ENCODE assay signal across 1 cellular context in the genomic region with DNA sequence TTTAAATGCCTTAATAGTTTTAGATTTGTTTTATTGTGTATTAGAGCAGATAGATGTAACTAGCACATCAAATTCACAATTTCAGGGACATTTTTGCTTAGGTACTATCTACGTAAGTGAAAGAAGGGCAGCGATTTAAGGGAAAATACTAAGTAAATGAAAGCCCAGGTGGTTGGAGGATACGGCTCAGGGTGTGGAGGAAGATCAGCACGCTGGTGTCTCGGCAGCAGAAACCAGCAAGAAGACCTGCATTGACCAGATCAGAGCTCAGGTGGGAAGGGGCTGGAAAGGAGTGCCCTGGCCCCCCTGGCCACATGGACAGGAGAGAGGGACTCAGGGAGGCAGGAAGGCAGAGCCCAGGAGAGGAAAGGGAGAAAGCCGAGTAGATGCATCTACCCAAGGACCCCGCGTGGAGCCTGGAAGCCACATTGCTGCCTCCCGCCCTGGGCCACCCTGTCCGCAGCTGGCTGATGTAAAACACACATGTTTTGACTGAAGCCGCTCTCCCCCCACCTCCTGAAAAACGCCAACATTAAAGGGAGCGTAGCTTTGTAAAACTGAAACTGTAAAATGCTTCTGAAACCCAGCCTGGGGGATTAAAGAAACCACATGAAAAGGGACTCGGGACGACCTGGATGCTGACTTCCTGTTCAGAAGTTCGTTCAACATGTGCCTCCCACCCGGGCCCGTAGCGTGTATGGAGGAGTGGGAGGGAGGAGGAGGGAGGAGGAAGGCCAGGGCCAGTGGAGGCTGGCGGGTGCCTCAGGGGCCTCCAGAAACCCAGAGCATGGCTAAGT.
TF ChIP-seq lines count a peak whose summit lies in the region.

No MANE protein-coding gene starts in this region.

TF ChIP-seq in K562, 482 proteins besides CTCF, POLR2A, EP300 and RAD21 (continued from another document):
- TF ChIP-seq, protein P1, sequence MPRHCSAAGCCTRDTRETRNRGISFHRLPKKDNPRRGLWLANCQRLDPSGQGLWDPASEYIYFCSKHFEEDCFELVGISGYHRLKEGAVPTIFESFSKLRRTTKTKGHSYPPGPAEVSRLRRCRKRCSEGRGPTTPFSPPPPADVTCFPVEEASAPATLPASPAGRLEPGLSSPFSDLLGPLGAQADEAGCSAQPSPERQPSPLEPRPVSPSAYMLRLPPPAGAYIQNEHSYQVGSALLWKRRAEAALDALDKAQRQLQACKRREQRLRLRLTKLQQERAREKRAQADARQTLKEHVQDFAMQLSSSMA (CRISPR knock-in tag; IDR thresholded peaks at IDR 0.05), result no peak
- no peak for TF ChIP-seq SMARCA4 (IDR thresholded peaks at IDR 0.05)
- TF ChIP-seq, protein P2, sequence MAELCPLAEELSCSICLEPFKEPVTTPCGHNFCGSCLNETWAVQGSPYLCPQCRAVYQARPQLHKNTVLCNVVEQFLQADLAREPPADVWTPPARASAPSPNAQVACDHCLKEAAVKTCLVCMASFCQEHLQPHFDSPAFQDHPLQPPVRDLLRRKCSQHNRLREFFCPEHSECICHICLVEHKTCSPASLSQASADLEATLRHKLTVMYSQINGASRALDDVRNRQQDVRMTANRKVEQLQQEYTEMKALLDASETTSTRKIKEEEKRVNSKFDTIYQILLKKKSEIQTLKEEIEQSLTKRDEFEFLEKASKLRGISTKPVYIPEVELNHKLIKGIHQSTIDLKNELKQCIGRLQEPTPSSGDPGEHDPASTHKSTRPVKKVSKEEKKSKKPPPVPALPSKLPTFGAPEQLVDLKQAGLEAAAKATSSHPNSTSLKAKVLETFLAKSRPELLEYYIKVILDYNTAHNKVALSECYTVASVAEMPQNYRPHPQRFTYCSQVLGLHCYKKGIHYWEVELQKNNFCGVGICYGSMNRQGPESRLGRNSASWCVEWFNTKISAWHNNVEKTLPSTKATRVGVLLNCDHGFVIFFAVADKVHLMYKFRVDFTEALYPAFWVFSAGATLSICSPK (IDR thresholded peaks at IDR 0.05; ENCODE audit: borderline replicate concordance), result no peak
- TF ChIP-seq, protein P3, sequence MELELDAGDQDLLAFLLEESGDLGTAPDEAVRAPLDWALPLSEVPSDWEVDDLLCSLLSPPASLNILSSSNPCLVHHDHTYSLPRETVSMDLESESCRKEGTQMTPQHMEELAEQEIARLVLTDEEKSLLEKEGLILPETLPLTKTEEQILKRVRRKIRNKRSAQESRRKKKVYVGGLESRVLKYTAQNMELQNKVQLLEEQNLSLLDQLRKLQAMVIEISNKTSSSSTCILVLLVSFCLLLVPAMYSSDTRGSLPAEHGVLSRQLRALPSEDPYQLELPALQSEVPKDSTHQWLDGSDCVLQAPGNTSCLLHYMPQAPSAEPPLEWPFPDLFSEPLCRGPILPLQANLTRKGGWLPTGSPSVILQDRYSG (tag; conservative IDR thresholded peaks at IDR 0.05; ENCODE audit: low read depth), result no peak
- 0 out of 2 replicates have a peak, but pooled peaks have one; percentile 9 for TF ChIP-seq L3MBTL2 (IDR thresholded peaks at IDR 0.05)
- no peak for TF ChIP-seq TCFL5 (CRISPR knock-in tag; conservative IDR thresholded peaks at IDR 0.05)
- peak; percentile 26; the same call in 1 of the 2 replicates for TF ChIP-seq SPI1 (IDR thresholded peaks at IDR 0.05; ENCODE audit: borderline replicate concordance, low read depth, low read length)
- TF ChIP-seq ZNF184 (CRISPR knock-in tag; IDR thresholded peaks at IDR 0.05), result no peak
- no peak for TF ChIP-seq ZNF77 (CRISPR knock-in tag; IDR thresholded peaks at IDR 0.05)
- TF ChIP-seq KDM4B (IDR thresholded peaks at IDR 0.05; ENCODE audit: borderline replicate concordance in 2 of 2, low read depth in 1 of 2), result no peak
- TF ChIP-seq BACH1 (tag; IDR thresholded peaks at IDR 0.05), result no peak
- TF ChIP-seq, protein P4, sequence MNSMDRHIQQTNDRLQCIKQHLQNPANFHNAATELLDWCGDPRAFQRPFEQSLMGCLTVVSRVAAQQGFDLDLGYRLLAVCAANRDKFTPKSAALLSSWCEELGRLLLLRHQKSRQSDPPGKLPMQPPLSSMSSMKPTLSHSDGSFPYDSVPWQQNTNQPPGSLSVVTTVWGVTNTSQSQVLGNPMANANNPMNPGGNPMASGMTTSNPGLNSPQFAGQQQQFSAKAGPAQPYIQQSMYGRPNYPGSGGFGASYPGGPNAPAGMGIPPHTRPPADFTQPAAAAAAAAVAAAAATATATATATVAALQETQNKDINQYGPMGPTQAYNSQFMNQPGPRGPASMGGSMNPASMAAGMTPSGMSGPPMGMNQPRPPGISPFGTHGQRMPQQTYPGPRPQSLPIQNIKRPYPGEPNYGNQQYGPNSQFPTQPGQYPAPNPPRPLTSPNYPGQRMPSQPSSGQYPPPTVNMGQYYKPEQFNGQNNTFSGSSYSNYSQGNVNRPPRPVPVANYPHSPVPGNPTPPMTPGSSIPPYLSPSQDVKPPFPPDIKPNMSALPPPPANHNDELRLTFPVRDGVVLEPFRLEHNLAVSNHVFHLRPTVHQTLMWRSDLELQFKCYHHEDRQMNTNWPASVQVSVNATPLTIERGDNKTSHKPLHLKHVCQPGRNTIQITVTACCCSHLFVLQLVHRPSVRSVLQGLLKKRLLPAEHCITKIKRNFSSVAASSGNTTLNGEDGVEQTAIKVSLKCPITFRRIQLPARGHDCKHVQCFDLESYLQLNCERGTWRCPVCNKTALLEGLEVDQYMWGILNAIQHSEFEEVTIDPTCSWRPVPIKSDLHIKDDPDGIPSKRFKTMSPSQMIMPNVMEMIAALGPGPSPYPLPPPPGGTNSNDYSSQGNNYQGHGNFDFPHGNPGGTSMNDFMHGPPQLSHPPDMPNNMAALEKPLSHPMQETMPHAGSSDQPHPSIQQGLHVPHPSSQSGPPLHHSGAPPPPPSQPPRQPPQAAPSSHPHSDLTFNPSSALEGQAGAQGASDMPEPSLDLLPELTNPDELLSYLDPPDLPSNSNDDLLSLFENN (IDR thresholded peaks at IDR 0.05; ENCODE audit: low read depth in 2 of 2, low read length in 2 of 2), result no peak
- TF ChIP-seq, protein P5, sequence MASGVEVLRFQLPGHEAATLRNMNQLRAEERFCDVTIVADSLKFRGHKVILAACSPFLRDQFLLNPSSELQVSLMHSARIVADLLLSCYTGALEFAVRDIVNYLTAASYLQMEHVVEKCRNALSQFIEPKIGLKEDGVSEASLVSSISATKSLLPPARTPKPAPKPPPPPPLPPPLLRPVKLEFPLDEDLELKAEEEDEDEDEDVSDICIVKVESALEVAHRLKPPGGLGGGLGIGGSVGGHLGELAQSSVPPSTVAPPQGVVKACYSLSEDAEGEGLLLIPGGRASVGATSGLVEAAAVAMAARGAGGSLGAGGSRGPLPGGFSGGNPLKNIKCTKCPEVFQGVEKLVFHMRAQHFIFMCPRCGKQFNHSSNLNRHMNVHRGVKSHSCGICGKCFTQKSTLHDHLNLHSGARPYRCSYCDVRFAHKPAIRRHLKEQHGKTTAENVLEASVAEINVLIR (CRISPR knock-in tag; IDR thresholded peaks at IDR 0.05), result no peak
- TF ChIP-seq HDAC1 (IDR thresholded peaks at IDR 0.05), result no peak
- TF ChIP-seq, protein P6, sequence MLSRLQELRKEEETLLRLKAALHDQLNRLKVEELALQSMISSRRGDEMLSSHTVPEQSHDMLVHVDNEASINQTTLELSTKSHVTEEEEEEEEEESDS (CRISPR knock-in tag; IDR thresholded peaks at IDR 0.05), result no peak
- TF ChIP-seq GTF2F1 (IDR thresholded peaks at IDR 0.05; ENCODE audit: low read depth, low read length), result no peak
- TF ChIP-seq, protein P7, sequence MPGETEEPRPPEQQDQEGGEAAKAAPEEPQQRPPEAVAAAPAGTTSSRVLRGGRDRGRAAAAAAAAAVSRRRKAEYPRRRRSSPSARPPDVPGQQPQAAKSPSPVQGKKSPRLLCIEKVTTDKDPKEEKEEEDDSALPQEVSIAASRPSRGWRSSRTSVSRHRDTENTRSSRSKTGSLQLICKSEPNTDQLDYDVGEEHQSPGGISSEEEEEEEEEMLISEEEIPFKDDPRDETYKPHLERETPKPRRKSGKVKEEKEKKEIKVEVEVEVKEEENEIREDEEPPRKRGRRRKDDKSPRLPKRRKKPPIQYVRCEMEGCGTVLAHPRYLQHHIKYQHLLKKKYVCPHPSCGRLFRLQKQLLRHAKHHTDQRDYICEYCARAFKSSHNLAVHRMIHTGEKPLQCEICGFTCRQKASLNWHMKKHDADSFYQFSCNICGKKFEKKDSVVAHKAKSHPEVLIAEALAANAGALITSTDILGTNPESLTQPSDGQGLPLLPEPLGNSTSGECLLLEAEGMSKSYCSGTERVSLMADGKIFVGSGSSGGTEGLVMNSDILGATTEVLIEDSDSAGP (CRISPR knock-in tag; IDR thresholded peaks at IDR 0.05), result 0 out of 2 replicates have a peak, but pooled peaks have one; percentile 73
- peak; percentile 86 for TF ChIP-seq ZNF263 (CRISPR knock-in tag; IDR thresholded peaks at IDR 0.05; ENCODE audit: borderline replicate concordance)
